Comparison of ENCODE assay signal across 1 cellular context in the genomic region with DNA sequence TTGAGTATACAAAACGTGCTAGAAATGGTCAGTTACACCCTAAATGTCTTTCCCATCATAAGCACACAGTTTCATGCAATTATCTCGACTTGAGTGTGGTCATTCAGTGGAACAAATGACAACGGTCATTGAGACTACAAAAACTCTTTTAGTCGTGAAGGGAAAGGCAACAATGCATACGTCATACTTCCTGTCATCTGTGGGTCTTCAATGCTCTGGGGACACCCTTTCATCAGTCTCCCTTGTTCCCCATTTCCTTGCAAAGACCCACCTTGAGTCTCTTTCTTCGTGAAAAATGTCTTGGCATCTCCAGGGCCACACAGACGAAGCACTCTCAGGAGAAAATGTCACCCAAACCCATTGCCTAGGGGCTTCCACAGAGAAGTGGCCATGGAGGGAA.
TF ChIP-seq lines count a peak whose summit lies in the region.

No MANE protein-coding gene starts in this region.

TF ChIP-seq in HepG2, 621 proteins besides CTCF, POLR2A, EP300 and RAD21:
- TF ChIP-seq, protein P1, sequence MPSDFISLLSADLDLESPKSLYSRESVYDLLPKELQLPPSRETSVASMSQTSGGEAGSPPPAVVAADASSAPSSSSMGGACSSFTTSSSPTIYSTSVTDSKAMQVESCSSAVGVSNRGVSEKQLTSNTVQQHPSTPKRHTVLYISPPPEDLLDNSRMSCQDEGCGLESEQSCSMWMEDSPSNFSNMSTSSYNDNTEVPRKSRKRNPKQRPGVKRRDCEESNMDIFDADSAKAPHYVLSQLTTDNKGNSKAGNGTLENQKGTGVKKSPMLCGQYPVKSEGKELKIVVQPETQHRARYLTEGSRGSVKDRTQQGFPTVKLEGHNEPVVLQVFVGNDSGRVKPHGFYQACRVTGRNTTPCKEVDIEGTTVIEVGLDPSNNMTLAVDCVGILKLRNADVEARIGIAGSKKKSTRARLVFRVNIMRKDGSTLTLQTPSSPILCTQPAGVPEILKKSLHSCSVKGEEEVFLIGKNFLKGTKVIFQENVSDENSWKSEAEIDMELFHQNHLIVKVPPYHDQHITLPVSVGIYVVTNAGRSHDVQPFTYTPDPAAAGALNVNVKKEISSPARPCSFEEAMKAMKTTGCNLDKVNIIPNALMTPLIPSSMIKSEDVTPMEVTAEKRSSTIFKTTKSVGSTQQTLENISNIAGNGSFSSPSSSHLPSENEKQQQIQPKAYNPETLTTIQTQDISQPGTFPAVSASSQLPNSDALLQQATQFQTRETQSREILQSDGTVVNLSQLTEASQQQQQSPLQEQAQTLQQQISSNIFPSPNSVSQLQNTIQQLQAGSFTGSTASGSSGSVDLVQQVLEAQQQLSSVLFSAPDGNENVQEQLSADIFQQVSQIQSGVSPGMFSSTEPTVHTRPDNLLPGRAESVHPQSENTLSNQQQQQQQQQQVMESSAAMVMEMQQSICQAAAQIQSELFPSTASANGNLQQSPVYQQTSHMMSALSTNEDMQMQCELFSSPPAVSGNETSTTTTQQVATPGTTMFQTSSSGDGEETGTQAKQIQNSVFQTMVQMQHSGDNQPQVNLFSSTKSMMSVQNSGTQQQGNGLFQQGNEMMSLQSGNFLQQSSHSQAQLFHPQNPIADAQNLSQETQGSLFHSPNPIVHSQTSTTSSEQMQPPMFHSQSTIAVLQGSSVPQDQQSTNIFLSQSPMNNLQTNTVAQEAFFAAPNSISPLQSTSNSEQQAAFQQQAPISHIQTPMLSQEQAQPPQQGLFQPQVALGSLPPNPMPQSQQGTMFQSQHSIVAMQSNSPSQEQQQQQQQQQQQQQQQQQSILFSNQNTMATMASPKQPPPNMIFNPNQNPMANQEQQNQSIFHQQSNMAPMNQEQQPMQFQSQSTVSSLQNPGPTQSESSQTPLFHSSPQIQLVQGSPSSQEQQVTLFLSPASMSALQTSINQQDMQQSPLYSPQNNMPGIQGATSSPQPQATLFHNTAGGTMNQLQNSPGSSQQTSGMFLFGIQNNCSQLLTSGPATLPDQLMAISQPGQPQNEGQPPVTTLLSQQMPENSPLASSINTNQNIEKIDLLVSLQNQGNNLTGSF (CRISPR knock-in tag; IDR thresholded peaks at IDR 0.05), result no peak
- TF ChIP-seq RFXANK (CRISPR knock-in tag; IDR thresholded peaks at IDR 0.05) (no peak), ZNF605 (CRISPR knock-in tag; IDR thresholded peaks at IDR 0.05) (no peak), FLYWCH1 (CRISPR knock-in tag; IDR thresholded peaks at IDR 0.05) (no peak), YEATS4 (CRISPR knock-in tag; IDR thresholded peaks at IDR 0.05; ENCODE audit: borderline replicate concordance) (no peak), SIX1 (CRISPR knock-in tag; IDR thresholded peaks at IDR 0.05; ENCODE audit: borderline replicate concordance) (no peak), SALL2 (CRISPR knock-in tag; IDR thresholded peaks at IDR 0.05) (no peak), ETV5 (CRISPR knock-in tag; IDR thresholded peaks at IDR 0.05; ENCODE audit: borderline replicate concordance) (no peak), SKI (IDR thresholded peaks at IDR 0.05; ENCODE audit: partially characterized antibody) (no peak), ZNF569 (CRISPR knock-in tag; IDR thresholded peaks at IDR 0.05; ENCODE audit: borderline replicate concordance) (no peak), PLRG1 (conservative IDR thresholded peaks at IDR 0.05) (no peak), ETV6 (CRISPR knock-in tag; conservative IDR thresholded peaks at IDR 0.05) (no peak), MZF1 (CRISPR knock-in tag; IDR thresholded peaks at IDR 0.05; ENCODE audit: borderline replicate concordance) (no peak), ZNF557 (CRISPR knock-in tag; IDR thresholded peaks at IDR 0.05) (no peak)
- TF ChIP-seq, protein P2, sequence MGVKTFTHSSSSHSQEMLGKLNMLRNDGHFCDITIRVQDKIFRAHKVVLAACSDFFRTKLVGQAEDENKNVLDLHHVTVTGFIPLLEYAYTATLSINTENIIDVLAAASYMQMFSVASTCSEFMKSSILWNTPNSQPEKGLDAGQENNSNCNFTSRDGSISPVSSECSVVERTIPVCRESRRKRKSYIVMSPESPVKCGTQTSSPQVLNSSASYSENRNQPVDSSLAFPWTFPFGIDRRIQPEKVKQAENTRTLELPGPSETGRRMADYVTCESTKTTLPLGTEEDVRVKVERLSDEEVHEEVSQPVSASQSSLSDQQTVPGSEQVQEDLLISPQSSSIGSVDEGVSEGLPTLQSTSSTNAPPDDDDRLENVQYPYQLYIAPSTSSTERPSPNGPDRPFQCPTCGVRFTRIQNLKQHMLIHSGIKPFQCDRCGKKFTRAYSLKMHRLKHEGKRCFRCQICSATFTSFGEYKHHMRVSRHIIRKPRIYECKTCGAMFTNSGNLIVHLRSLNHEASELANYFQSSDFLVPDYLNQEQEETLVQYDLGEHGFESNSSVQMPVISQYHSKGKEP (CRISPR knock-in tag; IDR thresholded peaks at IDR 0.05), result no peak
- TF ChIP-seq, protein P3, sequence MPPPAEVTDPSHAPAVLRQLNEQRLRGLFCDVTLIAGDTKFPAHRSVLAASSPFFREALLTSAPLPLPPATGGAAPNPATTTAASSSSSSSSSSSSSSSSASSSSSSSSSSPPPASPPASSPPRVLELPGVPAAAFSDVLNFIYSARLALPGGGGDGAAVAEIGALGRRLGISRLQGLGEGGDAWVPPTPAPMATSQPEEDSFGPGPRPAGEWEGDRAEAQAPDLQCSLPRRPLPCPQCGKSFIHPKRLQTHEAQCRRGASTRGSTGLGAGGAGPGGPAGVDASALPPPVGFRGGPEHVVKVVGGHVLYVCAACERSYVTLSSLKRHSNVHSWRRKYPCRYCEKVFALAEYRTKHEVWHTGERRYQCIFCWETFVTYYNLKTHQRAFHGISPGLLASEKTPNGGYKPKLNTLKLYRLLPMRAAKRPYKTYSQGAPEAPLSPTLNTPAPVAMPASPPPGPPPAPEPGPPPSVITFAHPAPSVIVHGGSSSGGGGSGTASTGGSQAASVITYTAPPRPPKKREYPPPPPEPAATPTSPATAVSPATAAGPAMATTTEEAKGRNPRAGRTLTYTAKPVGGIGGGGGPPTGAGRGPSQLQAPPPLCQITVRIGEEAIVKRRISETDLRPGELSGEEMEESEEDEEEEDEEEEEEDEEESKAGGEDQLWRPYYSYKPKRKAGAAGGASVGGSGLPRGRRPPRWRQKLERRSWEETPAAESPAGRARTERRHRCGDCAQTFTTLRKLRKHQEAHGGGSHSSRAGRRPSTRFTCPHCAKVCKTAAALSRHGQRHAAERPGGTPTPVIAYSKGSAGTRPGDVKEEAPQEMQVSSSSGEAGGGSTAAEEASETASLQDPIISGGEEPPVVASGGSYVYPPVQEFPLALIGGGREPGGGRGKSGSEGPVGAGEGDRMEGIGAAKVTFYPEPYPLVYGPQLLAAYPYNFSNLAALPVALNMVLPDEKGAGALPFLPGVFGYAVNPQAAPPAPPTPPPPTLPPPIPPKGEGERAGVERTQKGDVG (CRISPR knock-in tag; IDR thresholded peaks at IDR 0.05; ENCODE audit: borderline replicate concordance), result no peak
- TF ChIP-seq, protein P4, sequence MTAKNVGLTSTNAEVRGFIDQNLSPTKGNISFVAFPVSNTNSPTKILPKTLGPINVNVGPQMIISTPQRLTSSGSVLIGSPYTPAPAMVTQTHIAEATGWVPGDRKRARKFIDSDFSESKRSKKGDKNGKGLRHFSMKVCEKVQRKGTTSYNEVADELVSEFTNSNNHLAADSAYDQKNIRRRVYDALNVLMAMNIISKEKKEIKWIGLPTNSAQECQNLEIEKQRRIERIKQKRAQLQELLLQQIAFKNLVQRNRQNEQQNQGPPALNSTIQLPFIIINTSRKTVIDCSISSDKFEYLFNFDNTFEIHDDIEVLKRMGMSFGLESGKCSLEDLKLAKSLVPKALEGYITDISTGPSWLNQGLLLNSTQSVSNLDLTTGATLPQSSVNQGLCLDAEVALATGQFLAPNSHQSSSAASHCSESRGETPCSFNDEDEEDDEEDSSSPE (CRISPR knock-in tag; IDR thresholded peaks at IDR 0.05), result no peak
- TF ChIP-seq, protein P5, sequence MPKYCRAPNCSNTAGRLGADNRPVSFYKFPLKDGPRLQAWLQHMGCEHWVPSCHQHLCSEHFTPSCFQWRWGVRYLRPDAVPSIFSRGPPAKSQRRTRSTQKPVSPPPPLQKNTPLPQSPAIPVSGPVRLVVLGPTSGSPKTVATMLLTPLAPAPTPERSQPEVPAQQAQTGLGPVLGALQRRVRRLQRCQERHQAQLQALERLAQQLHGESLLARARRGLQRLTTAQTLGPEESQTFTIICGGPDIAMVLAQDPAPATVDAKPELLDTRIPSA (CRISPR knock-in tag; IDR thresholded peaks at IDR 0.05; ENCODE audit: borderline replicate concordance), result no peak
